Comparison of ENCODE assay signal across 20 cellular contexts in the genomic region with DNA sequence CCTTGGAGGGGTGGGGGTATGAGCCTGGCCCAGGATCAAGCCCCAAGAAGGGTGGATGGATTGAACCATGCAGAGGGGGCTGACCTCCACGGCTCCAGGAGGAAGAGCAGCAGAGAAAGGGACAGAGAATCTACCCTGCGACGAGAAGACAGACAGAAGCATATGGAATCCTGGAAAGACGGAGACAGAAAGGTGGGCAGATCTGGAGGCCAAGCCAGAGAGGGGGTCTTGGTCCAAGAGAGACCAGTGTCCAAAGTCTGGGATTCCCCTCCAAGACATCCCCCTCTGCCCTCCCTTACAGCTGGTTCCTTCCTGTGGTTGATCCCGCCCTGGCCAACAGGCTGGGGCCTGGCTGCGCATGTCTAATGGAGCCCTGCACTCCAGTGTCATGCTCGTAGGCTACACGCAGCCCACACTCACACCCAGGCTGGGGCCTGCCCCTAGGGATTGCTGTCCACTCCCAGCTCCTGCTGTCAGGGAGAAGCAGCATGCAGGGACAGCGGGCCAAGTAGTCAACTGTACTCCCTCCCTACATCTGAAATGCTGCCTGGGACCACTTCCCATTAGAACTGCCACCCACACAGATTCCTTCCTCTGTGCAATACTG. TPM values are rescaled to one million over a fixed set of nuclear protein-coding genes. Genes with fewer than 3 reads are reported as not detected.
DNase-seq lines count a peak whose midpoint lies in the region; ATAC-seq, FAIRE-seq and TF ChIP-seq lines count a peak whose summit lies in the region.
"Had no signal": no experiment of that assay in that cellular context is flagged by ENCODE, and none has a peak within 500 bp of the region (broad histone marks: within the 10 kb centered on the region; RNA-seq: fewer than 3 reads in every experiment).

No MANE protein-coding gene starts in this region.

- peak overlapping the region in 8 of 11 experiments; percentile 26 to 69 (median 53); a peak in 14 of 22 replicates for H3K4me2 ChIP-seq in BLaER1 treated with 17β-estradiol and CSF1 and Interleukin-3, amounts not matched to agents 10 nM and 100 nM
- H3K4me2 ChIP-seq: A549 had no signal

- H3K27ac Mint-ChIP-seq in neural crest cell (ENCODE audit: unreplicated experiment) = peak overlapping the region; percentile 97
- H3K27ac Mint-ChIP-seq: activated CD4-positive, alpha-beta T cell treated with anti-CD3 and anti-CD28 coated beads, Interleukin-2, amount 10 ng/mL, durations not matched to agents 7 days and 5 days; effector memory CD8-positive, alpha-beta T cell had no signal

- no peak overlapping the region for H3K4me3 ChIP-seq in BLaER1 treated with 17β-estradiol and CSF1 and Interleukin-3, amounts not matched to agents 10 nM and 100 nM
- H3K4me3 ChIP-seq in left ventricle myocardium inferior = peak overlapping the region; percentile 45
- H3K4me3 ChIP-seq: A549 had no signal

- no peaks in the 10 kb centered on the region for H3K27me3 Mint-ChIP-seq in neural crest cell (ENCODE audit: low read depth)
- H3K27me3 Mint-ChIP-seq: activated CD4-positive, alpha-beta T cell treated with anti-CD3 and anti-CD28 coated beads, Interleukin-2, amount 10 ng/mL, durations not matched to agents 7 days and 5 days had no signal

- no peaks in the 10 kb centered on the region; a peak in 1 of 22 replicates for H4K20me1 ChIP-seq in BLaER1 treated with 17β-estradiol and CSF1 and Interleukin-3, amounts not matched to agents 10 nM and 100 nM

- peak; percentile 41 for DNase-seq in SK-N-DZ (ENCODE audit: low spot score)
- DNase-seq in left ventricle myocardium inferior = peak; percentile 80
- no peak for DNase-seq in neural crest cell (ENCODE audit: low read depth, low spot score)
- DNase-seq in activated naive CD4-positive, alpha-beta T cell (lab: John Stamatoyannopoulos, UW) = no peak
- no peak for DNase-seq in GM19239 (ENCODE audit: insufficient read length, low spot score)
- no peak for DNase-seq in stimulated activated CD4-positive, alpha-beta T cell treated with anti-CD3 and anti-CD28 coated beads, Interleukin-4, amount 100 ng/mL, for 4 hours
- DNase-seq: activated CD4-positive, alpha-beta T cell treated with anti-CD3 and anti-CD28 coated beads, Interleukin-2, amount 10 ng/mL, durations not matched to agents 7 days and 5 days; anterior cingulate cortex; effector memory CD8-positive, alpha-beta T cell; kidney glomerular epithelial cell; NCI-H2227 treated with DMSO at 0.1 percent for 48 hours; NCI-H82 had no signal

- H3K4me3 Mint-ChIP-seq in neural crest cell = no peak overlapping the region
- H3K4me3 Mint-ChIP-seq: activated CD4-positive, alpha-beta T cell treated with anti-CD3 and anti-CD28 coated beads, Interleukin-2, amount 10 ng/mL, durations not matched to agents 7 days and 5 days; effector memory CD8-positive, alpha-beta T cell had no signal

- intact Hi-C loops in left ventricle myocardium inferior (cut with micrococcal nuclease) = no loop called here

- H3K36me3 Mint-ChIP-seq in neural crest cell (ENCODE audit: low read depth) = no peaks in the 10 kb centered on the region

- no peak overlapping the region for H3K27ac ChIP-seq in BLaER1 treated with 17β-estradiol and CSF1 and Interleukin-3, amounts not matched to agents 10 nM and 100 nM
- peak overlapping the region; percentile 68 for H3K27ac ChIP-seq in left ventricle myocardium inferior (replicated peaks)
- H3K27ac ChIP-seq: A549, C4-2B had no signal

- H3K4me1 Mint-ChIP-seq in neural crest cell = no peaks in the 10 kb centered on the region
- H3K4me1 Mint-ChIP-seq: activated CD4-positive, alpha-beta T cell treated with anti-CD3 and anti-CD28 coated beads, Interleukin-2, amount 10 ng/mL, durations not matched to agents 7 days and 5 days had no signal

- TF ChIP-seq CTCF in left ventricle myocardium inferior (IDR thresholded peaks at IDR 0.05; ENCODE audit: borderline replicate concordance) (no peak), neural crest cell (conservative IDR thresholded peaks at IDR 0.05) (no peak)

- no peak overlapping the region for H3K9ac ChIP-seq in BLaER1 treated with 17β-estradiol and CSF1 and Interleukin-3, amounts not matched to agents 10 nM and 100 nM

- ATAC-seq in HG03457 (IDR thresholded peaks at IDR 0.05; ENCODE audit: unreplicated experiment) = no peak
- ATAC-seq: A549; effector memory CD8-positive, alpha-beta T cell had no signal

- peaks cover 0 to 32% (median 0%) of the 10 kb centered on the region in 11 experiments; a peak in 2 of 22 replicates for H3K36me3 ChIP-seq in BLaER1 treated with 17β-estradiol and CSF1 and Interleukin-3, amounts not matched to agents 10 nM and 100 nM
- H3K36me3 ChIP-seq in left ventricle myocardium inferior = peaks cover 73% of the 10 kb centered on the region

- no peak for FAIRE-seq in GM19239 (lab: Jason Lieb, UNC)
- FAIRE-seq: A549, RCC 7860 had no signal

- no peaks in the 10 kb centered on the region for H3K9me3 Mint-ChIP-seq in neural crest cell
- H3K9me3 Mint-ChIP-seq: activated CD4-positive, alpha-beta T cell treated with anti-CD3 and anti-CD28 coated beads, Interleukin-2, amount 10 ng/mL, durations not matched to agents 7 days and 5 days; effector memory CD8-positive, alpha-beta T cell had no signal

- H3K27me3 ChIP-seq in BLaER1 treated with 17β-estradiol and CSF1 and Interleukin-3, amounts not matched to agents 10 nM and 100 nM = no peaks in the 10 kb centered on the region
- no peaks in the 10 kb centered on the region for H3K27me3 ChIP-seq in left ventricle myocardium inferior (ENCODE audit: low read depth)

- H3K9me3 ChIP-seq in BLaER1 treated with 17β-estradiol and CSF1 and Interleukin-3, amounts not matched to agents 10 nM and 100 nM (replicated peaks in 1 of 11) = no peaks in the 10 kb centered on the region
- H3K9me3 ChIP-seq in left ventricle myocardium inferior (replicated peaks) = no peaks in the 10 kb centered on the region
- H3K9me3 ChIP-seq: A549 had no signal

- peaks cover 18 to 37% (median 28%) of the 10 kb centered on the region in 10 experiments for H3K4me1 ChIP-seq in BLaER1 treated with 17β-estradiol and CSF1 and Interleukin-3, amounts not matched to agents 10 nM and 100 nM
- H3K4me1 ChIP-seq in left ventricle myocardium inferior = peaks cover 44% of the 10 kb centered on the region
- H3K4me1 ChIP-seq: A549 had no signal

RNA-seq across cellular contexts. Expression of a gene that starts 16.3 kb away (rescaled TPM):
- polyA plus RNA-seq in SK-N-DZ (2014; cell fraction: cytosol; rRNA removed) = 2.3 and 5.6 TPM in 2 replicates
- polyA plus RNA-seq in SK-N-DZ (2014; cell fraction: nucleus; rRNA removed) = 12.3 and 14.3 TPM in 2 replicates
- total RNA-seq in left ventricle myocardium inferior (33.7 TPM), neural crest cell (0.16 and 0.26 TPM in 2 replicates)

RNA-seq across cellular contexts. Expression of a gene that starts 24.0 kb away (rescaled TPM):
- polyA plus RNA-seq in SK-N-DZ (2014; cell fraction: cytosol; rRNA removed) = not detected in 2 replicates
- polyA plus RNA-seq in SK-N-DZ (2014; cell fraction: nucleus; rRNA removed) = not detected in 2 replicates
- total RNA-seq in left ventricle myocardium inferior (1.5 TPM), neural crest cell (0.30 TPM in 1 of 2 replicates, not detected in the other)
- total RNA-seq: HT1080 had no signal

RNA-seq across cellular contexts. Expression of a gene that starts 40.5 kb away (rescaled TPM):
- polyA plus RNA-seq in SK-N-DZ (2014; cell fraction: cytosol; rRNA removed) = not detected in 2 replicates
- polyA plus RNA-seq in SK-N-DZ (2014; cell fraction: nucleus; rRNA removed) = 1.3 and 2.8 TPM in 2 replicates
- total RNA-seq in left ventricle myocardium inferior = 0.22 TPM
- total RNA-seq in neural crest cell = 0.35 and 0.39 TPM in 2 replicates
- total RNA-seq: activated CD4-positive, alpha-beta T cell treated with anti-CD3 and anti-CD28 coated beads, Interleukin-2, amount 10 ng/mL, durations not matched to agents 7 days and 5 days; chondrocyte; HT1080; mononuclear cell had no signal
- polyA plus RNA-seq: A549 had no signal

Comparison
In these comparisons a context has a peak if more than half of its experiments do, and no peak if none do; other contexts are left out.
1. DNase-seq: peak in SK-N-DZ (single experiment) and left ventricle myocardium inferior (single experiment); none in neural crest cell (single experiment), activated naive CD4-positive, alpha-beta T cell (0 of 4), GM19239 (single experiment) and stimulated activated CD4-positive, alpha-beta T cell treated with anti-CD3 and anti-CD28 coated beads, Interleukin-4, amount 100 ng/mL, for 4 hours (0 of 2).
2. RNA of a gene that starts 16.3 kb away (total RNA-seq): 33.7 TPM in left ventricle myocardium inferior (single experiment); 0.16 to 0.26 TPM in neural crest cell; every median in the first group is over 10 times any median in the second.